ENCODE assay signal across 1 cellular context in the genomic region with DNA sequence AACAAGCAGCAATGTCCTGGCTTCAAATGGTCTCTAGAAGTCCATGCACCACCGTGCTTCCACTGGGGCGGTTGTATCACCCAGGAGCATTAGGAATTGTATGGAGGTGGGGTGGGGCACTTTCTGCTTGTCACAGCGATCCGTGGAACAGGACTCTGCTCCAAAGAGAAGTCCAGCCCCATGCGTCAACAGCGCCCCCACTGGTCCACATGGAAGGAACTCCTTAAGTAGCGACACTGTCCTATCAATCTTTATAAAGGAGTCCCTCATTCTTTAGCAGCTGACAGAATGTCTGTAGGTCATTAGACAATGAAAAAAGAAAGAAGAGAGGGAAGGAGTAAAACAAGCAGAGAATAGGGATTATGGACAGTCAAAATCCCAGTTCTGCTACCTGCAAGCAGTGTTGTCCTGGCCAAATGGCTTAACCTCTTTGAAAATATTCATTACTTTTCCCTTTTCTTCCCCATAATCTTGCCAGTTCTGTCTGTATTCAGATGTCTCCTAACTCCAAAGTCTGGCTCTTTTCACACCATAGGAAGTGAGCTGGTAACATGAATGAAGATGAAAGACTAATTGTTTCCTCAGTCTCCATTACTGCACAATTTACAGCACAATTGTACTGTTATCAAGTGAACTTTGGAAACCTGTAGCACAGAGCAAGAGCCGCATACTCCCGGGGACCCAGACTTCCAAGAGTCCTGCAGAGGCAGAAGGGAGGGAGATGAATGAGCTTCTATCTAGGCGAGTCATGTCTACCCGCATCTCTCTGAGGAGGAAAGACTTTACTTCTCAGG.
TF ChIP-seq lines count a peak whose summit lies in the region.

No MANE protein-coding gene starts in this region.

TF ChIP-seq in HepG2, 621 proteins besides CTCF, POLR2A, EP300 and RAD21 (continued from another document and continues in another):
- TF ChIP-seq, protein P1, sequence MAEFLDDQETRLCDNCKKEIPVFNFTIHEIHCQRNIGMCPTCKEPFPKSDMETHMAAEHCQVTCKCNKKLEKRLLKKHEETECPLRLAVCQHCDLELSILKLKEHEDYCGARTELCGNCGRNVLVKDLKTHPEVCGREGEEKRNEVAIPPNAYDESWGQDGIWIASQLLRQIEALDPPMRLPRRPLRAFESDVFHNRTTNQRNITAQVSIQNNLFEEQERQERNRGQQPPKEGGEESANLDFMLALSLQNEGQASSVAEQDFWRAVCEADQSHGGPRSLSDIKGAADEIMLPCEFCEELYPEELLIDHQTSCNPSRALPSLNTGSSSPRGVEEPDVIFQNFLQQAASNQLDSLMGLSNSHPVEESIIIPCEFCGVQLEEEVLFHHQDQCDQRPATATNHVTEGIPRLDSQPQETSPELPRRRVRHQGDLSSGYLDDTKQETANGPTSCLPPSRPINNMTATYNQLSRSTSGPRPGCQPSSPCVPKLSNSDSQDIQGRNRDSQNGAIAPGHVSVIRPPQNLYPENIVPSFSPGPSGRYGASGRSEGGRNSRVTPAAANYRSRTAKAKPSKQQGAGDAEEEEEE (CRISPR knock-in tag; IDR thresholded peaks at IDR 0.05; ENCODE audit: borderline replicate concordance), result no peak
- TF ChIP-seq SETDB1 (CRISPR knock-in tag; IDR thresholded peaks at IDR 0.05; ENCODE audit: borderline replicate concordance), result no peak
- no peak for TF ChIP-seq ZNF260 (CRISPR knock-in tag; IDR thresholded peaks at IDR 0.05; ENCODE audit: borderline replicate concordance, low read depth)
- 0 out of 2 replicates have a peak, but pooled peaks have one; percentile 19 for TF ChIP-seq ZMYM3 (CRISPR knock-in tag; IDR thresholded peaks at IDR 0.05)
- no peak for TF ChIP-seq ZNF619 (CRISPR knock-in tag; IDR thresholded peaks at IDR 0.05)
- no peak for TF ChIP-seq ZNF615 (CRISPR knock-in tag; IDR thresholded peaks at IDR 0.05; ENCODE audit: borderline replicate concordance)
- TF ChIP-seq MIER2 (CRISPR knock-in tag; IDR thresholded peaks at IDR 0.05), result no peak
- TF ChIP-seq HNRNPK (IDR thresholded peaks at IDR 0.05; ENCODE audit: low read depth, low read length, poor library complexity, severe bottlenecking), result no peak
- TF ChIP-seq EZH2 (conservative IDR thresholded peaks at IDR 0.05; ENCODE audit: low read depth, low read length), result no peak
- no peak for TF ChIP-seq ISL2 (CRISPR knock-in tag; IDR thresholded peaks at IDR 0.05)
- TF ChIP-seq, protein P2, sequence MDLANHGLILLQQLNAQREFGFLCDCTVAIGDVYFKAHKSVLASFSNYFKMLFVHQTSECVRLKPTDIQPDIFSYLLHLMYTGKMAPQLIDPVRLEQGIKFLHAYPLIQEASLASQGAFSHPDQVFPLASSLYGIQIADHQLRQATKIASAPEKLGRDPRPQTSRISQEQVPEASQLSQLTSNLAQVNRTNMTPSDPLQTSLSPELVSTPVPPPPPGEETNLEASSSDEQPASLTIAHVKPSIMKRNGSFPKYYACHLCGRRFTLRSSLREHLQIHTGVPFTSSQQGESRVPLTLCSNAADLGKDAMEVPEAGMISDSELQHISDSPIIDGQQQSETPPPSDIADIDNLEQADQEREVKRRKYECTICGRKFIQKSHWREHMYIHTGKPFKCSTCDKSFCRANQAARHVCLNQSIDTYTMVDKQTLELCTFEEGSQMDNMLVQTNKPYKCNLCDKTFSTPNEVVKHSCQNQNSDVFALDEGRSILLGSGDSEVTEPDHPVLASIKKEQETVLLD (CRISPR knock-in tag; IDR thresholded peaks at IDR 0.05; ENCODE audit: low read depth), result no peak
- no peak for TF ChIP-seq FOXA1 (IDR thresholded peaks at IDR 0.05)
- TF ChIP-seq FOXA1 (CRISPR knock-in tag; IDR thresholded peaks at IDR 0.05), result 0 out of 2 replicates have a peak, but pooled peaks have one; percentile 13
- no peak for TF ChIP-seq PHF5A (CRISPR knock-in tag; IDR thresholded peaks at IDR 0.05; ENCODE audit: low read depth, unreplicated experiment)
- no peak for TF ChIP-seq ZNF136 (CRISPR knock-in tag; IDR thresholded peaks at IDR 0.05; ENCODE audit: low read depth)
- TF ChIP-seq KLF16 (CRISPR knock-in tag; IDR thresholded peaks at IDR 0.05), result peak in 1 of 2 experiments; percentile 59; a peak in 2 of 4 replicates
- 0 out of 2 replicates have a peak, but pooled peaks have one; percentile 23 for TF ChIP-seq KLF6 (CRISPR knock-in tag; IDR thresholded peaks at IDR 0.05)
- peak; percentile 0; the same call in 1 of the 2 replicates for TF ChIP-seq BCL6 (CRISPR knock-in tag; IDR thresholded peaks at IDR 0.05)
- peak; percentile 45; the same call in 1 of the 2 replicates for TF ChIP-seq ZNF543 (CRISPR knock-in tag; IDR thresholded peaks at IDR 0.05)
- TF ChIP-seq MZF1 (CRISPR knock-in tag; IDR thresholded peaks at IDR 0.05; ENCODE audit: borderline replicate concordance), result no peak
- no peak for TF ChIP-seq GABPB1 (CRISPR knock-in tag; IDR thresholded peaks at IDR 0.05)
- TF ChIP-seq ZNF629 (CRISPR knock-in tag; conservative IDR thresholded peaks at IDR 0.05), result no peak
- TF ChIP-seq NCOR1 (IDR thresholded peaks at IDR 0.05; ENCODE audit: borderline replicate concordance, low read length), result no peak
- TF ChIP-seq ZNF790 (CRISPR knock-in tag; IDR thresholded peaks at IDR 0.05; ENCODE audit: borderline replicate concordance), result no peak
- TF ChIP-seq ARNTL (CRISPR knock-in tag; IDR thresholded peaks at IDR 0.05), result 0 out of 2 replicates have a peak, but pooled peaks have one; percentile 54
- TF ChIP-seq ZNF746 (CRISPR knock-in tag; IDR thresholded peaks at IDR 0.05), result no peak
- TF ChIP-seq, protein P3, sequence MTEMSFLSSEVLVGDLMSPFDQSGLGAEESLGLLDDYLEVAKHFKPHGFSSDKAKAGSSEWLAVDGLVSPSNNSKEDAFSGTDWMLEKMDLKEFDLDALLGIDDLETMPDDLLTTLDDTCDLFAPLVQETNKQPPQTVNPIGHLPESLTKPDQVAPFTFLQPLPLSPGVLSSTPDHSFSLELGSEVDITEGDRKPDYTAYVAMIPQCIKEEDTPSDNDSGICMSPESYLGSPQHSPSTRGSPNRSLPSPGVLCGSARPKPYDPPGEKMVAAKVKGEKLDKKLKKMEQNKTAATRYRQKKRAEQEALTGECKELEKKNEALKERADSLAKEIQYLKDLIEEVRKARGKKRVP (CRISPR knock-in tag; IDR thresholded peaks at IDR 0.05), result peak; percentile 25 to 58; a peak in 1 of 4 replicates
- TF ChIP-seq ZFP90 (CRISPR knock-in tag; IDR thresholded peaks at IDR 0.05; ENCODE audit: borderline replicate concordance), result no peak
- no peak for TF ChIP-seq PAX8 (CRISPR knock-in tag; IDR thresholded peaks at IDR 0.05; ENCODE audit: borderline replicate concordance)
- TF ChIP-seq ZNF552 (CRISPR knock-in tag; IDR thresholded peaks at IDR 0.05; ENCODE audit: borderline replicate concordance), result no peak
- TF ChIP-seq ETV6 (CRISPR knock-in tag; conservative IDR thresholded peaks at IDR 0.05), result no peak
- TF ChIP-seq, protein P4, sequence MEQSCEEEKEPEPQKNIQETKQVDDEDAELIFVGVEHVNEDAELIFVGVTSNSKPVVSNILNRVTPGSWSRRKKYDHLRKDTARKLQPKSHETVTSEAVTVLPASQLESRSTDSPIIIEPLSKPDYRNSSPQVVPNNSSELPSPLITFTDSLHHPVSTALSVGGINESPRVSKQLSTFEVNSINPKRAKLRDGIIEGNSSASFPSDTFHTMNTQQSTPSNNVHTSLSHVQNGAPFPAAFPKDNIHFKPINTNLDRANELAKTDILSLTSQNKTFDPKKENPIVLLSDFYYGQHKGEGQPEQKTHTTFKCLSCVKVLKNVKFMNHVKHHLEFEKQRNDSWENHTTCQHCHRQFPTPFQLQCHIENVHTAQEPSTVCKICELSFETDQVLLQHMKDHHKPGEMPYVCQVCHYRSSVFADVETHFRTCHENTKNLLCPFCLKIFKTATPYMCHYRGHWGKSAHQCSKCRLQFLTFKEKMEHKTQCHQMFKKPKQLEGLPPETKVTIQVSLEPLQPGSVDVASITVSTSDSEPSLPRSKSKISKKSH (CRISPR knock-in tag; IDR thresholded peaks at IDR 0.05; ENCODE audit: borderline replicate concordance), result no peak
- TF ChIP-seq ZNF160 (CRISPR knock-in tag; IDR thresholded peaks at IDR 0.05), result no peak
- TF ChIP-seq TRIM24 (CRISPR knock-in tag; IDR thresholded peaks at IDR 0.05), result no peak
- no peak for TF ChIP-seq FLYWCH1 (CRISPR knock-in tag; IDR thresholded peaks at IDR 0.05)
- no peak for TF ChIP-seq KDM6A (CRISPR knock-in tag; IDR thresholded peaks at IDR 0.05; ENCODE audit: low read depth)
- peak; percentile 71 for TF ChIP-seq ASH2L (IDR thresholded peaks at IDR 0.05; ENCODE audit: insufficient read length, low read depth, low read length)
- TF ChIP-seq DPF2 (CRISPR knock-in tag; IDR thresholded peaks at IDR 0.05; ENCODE audit: borderline replicate concordance, low read depth), result no peak
- TF ChIP-seq KMT2A (CRISPR knock-in tag; IDR thresholded peaks at IDR 0.05), result no peak
- no peak for TF ChIP-seq ZNF841 (CRISPR knock-in tag; IDR thresholded peaks at IDR 0.05; ENCODE audit: borderline replicate concordance)
- TF ChIP-seq POLR2G (IDR thresholded peaks at IDR 0.05; ENCODE audit: low read depth, low read length), result no peak
- 0 out of 2 replicates have a peak, but pooled peaks have one; percentile 36 for TF ChIP-seq MXD4 (CRISPR knock-in tag; IDR thresholded peaks at IDR 0.05)
- TF ChIP-seq ZIK1 (CRISPR knock-in tag; IDR thresholded peaks at IDR 0.05; ENCODE audit: borderline replicate concordance, low read depth), result 0 out of 2 replicates have a peak, but pooled peaks have one; percentile 38
- TF ChIP-seq, protein P5, sequence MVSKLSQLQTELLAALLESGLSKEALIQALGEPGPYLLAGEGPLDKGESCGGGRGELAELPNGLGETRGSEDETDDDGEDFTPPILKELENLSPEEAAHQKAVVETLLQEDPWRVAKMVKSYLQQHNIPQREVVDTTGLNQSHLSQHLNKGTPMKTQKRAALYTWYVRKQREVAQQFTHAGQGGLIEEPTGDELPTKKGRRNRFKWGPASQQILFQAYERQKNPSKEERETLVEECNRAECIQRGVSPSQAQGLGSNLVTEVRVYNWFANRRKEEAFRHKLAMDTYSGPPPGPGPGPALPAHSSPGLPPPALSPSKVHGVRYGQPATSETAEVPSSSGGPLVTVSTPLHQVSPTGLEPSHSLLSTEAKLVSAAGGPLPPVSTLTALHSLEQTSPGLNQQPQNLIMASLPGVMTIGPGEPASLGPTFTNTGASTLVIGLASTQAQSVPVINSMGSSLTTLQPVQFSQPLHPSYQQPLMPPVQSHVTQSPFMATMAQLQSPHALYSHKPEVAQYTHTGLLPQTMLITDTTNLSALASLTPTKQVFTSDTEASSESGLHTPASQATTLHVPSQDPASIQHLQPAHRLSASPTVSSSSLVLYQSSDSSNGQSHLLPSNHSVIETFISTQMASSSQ (IDR thresholded peaks at IDR 0.05; ENCODE audit: low read depth), result no peak
- TF ChIP-seq, protein P5 (CRISPR knock-in tag; IDR thresholded peaks at IDR 0.05; ENCODE audit: borderline replicate concordance), result peak; percentile 34; the same call in 1 of the 2 replicates
- TF ChIP-seq, protein P6, sequence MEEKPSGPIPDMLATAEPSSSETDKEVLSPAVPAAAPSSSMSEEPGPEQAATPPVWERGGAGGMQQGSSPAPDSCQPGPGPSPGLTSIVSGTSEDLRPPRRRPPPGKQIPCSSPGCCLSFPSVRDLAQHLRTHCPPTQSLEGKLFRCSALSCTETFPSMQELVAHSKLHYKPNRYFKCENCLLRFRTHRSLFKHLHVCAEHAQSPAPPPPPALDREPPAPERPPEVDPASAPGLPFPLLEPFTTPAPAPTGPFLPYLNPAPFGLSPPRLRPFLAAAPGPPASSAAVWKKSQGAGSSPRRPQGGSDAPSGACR (CRISPR knock-in tag; IDR thresholded peaks at IDR 0.05), result peak; percentile 51; the same call in 1 of the 2 replicates
- TF ChIP-seq, protein P7, sequence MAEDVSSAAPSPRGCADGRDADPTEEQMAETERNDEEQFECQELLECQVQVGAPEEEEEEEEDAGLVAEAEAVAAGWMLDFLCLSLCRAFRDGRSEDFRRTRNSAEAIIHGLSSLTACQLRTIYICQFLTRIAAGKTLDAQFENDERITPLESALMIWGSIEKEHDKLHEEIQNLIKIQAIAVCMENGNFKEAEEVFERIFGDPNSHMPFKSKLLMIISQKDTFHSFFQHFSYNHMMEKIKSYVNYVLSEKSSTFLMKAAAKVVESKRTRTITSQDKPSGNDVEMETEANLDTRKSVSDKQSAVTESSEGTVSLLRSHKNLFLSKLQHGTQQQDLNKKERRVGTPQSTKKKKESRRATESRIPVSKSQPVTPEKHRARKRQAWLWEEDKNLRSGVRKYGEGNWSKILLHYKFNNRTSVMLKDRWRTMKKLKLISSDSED (CRISPR knock-in tag; IDR thresholded peaks at IDR 0.05), result no peak
- no peak for TF ChIP-seq ZNF891 (CRISPR knock-in tag; IDR thresholded peaks at IDR 0.05)
- TF ChIP-seq, protein P8, sequence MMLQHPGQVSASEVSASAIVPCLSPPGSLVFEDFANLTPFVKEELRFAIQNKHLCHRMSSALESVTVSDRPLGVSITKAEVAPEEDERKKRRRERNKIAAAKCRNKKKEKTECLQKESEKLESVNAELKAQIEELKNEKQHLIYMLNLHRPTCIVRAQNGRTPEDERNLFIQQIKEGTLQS (CRISPR knock-in tag; IDR thresholded peaks at IDR 0.05), result no peak
- no peak for TF ChIP-seq SRSF4 (IDR thresholded peaks at IDR 0.05; ENCODE audit: low read depth, low read length, poor library complexity, severe bottlenecking)
- no peak for TF ChIP-seq SATB2 (CRISPR knock-in tag; IDR thresholded peaks at IDR 0.05)
- no peak for TF ChIP-seq TP53 (CRISPR knock-in tag; conservative IDR thresholded peaks at IDR 0.05)
- TF ChIP-seq ZNF335 (CRISPR knock-in tag; IDR thresholded peaks at IDR 0.05), result no peak
- peak; percentile 43; the same call in 1 of the 2 replicates for TF ChIP-seq FOSL2 (CRISPR knock-in tag; IDR thresholded peaks at IDR 0.05)
- TF ChIP-seq SMC3 (IDR thresholded peaks at IDR 0.05; ENCODE audit: low read length), result peak; percentile 48; the same call in 1 of the 2 replicates
- no peak for TF ChIP-seq MTF1 (CRISPR knock-in tag; IDR thresholded peaks at IDR 0.05)
- TF ChIP-seq, protein P9, sequence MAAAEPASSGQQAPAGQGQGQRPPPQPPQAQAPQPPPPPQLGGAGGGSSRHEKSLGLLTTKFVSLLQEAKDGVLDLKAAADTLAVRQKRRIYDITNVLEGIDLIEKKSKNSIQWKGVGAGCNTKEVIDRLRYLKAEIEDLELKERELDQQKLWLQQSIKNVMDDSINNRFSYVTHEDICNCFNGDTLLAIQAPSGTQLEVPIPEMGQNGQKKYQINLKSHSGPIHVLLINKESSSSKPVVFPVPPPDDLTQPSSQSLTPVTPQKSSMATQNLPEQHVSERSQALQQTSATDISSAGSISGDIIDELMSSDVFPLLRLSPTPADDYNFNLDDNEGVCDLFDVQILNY (CRISPR knock-in tag; conservative IDR thresholded peaks at IDR 0.05), result 0 out of 2 replicates have a peak, but pooled peaks have one; percentile 7
- TF ChIP-seq CENPT (CRISPR knock-in tag; IDR thresholded peaks at IDR 0.05; ENCODE audit: low read depth), result no peak
- peak; percentile 40; the same call in 1 of the 2 replicates for TF ChIP-seq ZNF556 (CRISPR knock-in tag; IDR thresholded peaks at IDR 0.05; ENCODE audit: borderline replicate concordance)
